ENCODE assay signal across 8 cellular contexts in the genomic region with DNA sequence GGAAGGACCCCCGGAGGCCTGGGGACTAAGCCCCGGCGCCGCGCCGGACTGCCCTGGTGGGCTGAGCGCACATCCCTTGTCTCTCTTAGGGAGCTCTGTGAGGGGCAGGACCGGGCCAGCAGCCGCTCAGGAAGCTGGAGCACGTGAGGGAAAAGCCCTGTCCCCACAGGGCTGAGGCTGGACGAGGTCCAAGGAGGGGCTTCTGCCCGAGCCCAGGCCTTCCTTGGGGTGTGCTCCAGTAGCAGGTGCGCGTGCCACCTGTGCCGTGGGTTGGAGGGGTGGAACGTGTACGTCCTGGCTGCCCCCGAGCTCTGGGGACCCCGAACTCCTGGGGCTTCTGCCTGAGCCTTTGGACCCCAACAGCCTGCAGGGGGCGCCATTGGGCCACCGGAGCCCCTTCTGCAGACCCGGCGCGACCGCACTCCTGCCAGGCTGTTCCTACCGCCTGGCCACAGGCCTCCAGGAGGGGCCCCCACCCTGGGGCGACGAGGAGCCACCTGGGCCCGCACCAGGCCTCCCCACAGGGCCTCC. TPM values are rescaled to one million over a fixed set of nuclear protein-coding genes. Genes with fewer than 3 reads are reported as not detected.
DNase-seq lines count a peak whose midpoint lies in the region; ATAC-seq and FAIRE-seq lines count a peak whose summit lies in the region.

No MANE protein-coding gene starts in this region.

- H3K9ac ChIP-seq in Karpas-422 (ENCODE audit: low read length) = no peak overlapping the region
- no peak overlapping the region for H3K9ac ChIP-seq in trophoblast cell (ENCODE audit: low read length)

- H3K27ac ChIP-seq in Karpas-422 (ENCODE audit: low read length) (no peak overlapping the region), SJCRH30 (no peak overlapping the region), trophoblast cell (ENCODE audit: low read depth, low read length) (no peak overlapping the region)

- no peaks in the 10 kb centered on the region for H3K9me2 ChIP-seq in Karpas-422 (replicated peaks; ENCODE audit: insufficient read depth, low read length)

- H2BK120ac ChIP-seq in trophoblast cell (ENCODE audit: insufficient read depth, low read length, poor library complexity) = no peak overlapping the region

- H3K23ac ChIP-seq in trophoblast cell (ENCODE audit: low read length) = no peak overlapping the region

- no peak for ATAC-seq in GM21723 (IDR thresholded peaks at IDR 0.05; ENCODE audit: unreplicated experiment)

- H3K27me3 ChIP-seq in Karpas-422 (ENCODE audit: low read length) = no peaks in the 10 kb centered on the region
- no peaks in the 10 kb centered on the region for H3K27me3 ChIP-seq in SJCRH30
- no peaks in the 10 kb centered on the region for H3K27me3 ChIP-seq in trophoblast cell (ENCODE audit: insufficient read depth, low read length)

- H4K12ac ChIP-seq in trophoblast cell (ENCODE audit: low read depth, low read length) = no peak overlapping the region

- no peak overlapping the region for H3K18ac ChIP-seq in trophoblast cell (ENCODE audit: low read length)

- no peak overlapping the region for H3K14ac ChIP-seq in trophoblast cell (ENCODE audit: low read length)

- H3K4me2 ChIP-seq in Karpas-422 (ENCODE audit: low read depth, low read length, poor library complexity, severe bottlenecking) (no peak overlapping the region), trophoblast cell (ENCODE audit: low read length) (peak overlapping the region; percentile 31)

- peaks cover 15% of the 10 kb centered on the region; the same call in 1 of the 2 replicates for H4K20me1 ChIP-seq in Karpas-422 (ENCODE audit: insufficient read depth, low read depth, low read length)

- no peak overlapping the region for H4K91ac ChIP-seq in trophoblast cell (ENCODE audit: low read depth, low read length)

- no peak overlapping the region for H3K4ac ChIP-seq in trophoblast cell (ENCODE audit: low read depth, low read length)

- H3K9me3 ChIP-seq in Karpas-422 (ENCODE audit: low read length) (no peaks in the 10 kb centered on the region), SJCRH30 (replicated peaks) (no peaks in the 10 kb centered on the region), trophoblast cell (ENCODE audit: insufficient read depth, low read depth, low read length) (no peaks in the 10 kb centered on the region)

- no peaks in the 10 kb centered on the region for H3K79me1 ChIP-seq in trophoblast cell (ENCODE audit: low read length)

- H4K8ac ChIP-seq in trophoblast cell (ENCODE audit: low read depth, low read length) = no peak overlapping the region

- no CpG with 5 or more reads among the region's 29 CpGs for WGBS in trophoblast cell (ENCODE audit: extremely low coverage, insufficient coverage, insufficient read length)

- no peak overlapping the region for H2BK12ac ChIP-seq in trophoblast cell (ENCODE audit: low read length)

- FAIRE-seq in frontal cortex (lab: Jason Lieb, UNC) = no peak

- H3K4me3 ChIP-seq in Karpas-422 (ENCODE audit: low read length) (no peak overlapping the region), SJCRH30 (peak overlapping the region; percentile 27; the same call in 1 of the 2 replicates), trophoblast cell (ENCODE audit: low read depth, low read length) (no peak overlapping the region)

- H3K36me3 ChIP-seq in Karpas-422 (ENCODE audit: insufficient read depth, low read length) = no peaks in the 10 kb centered on the region
- peaks cover 8% of the 10 kb centered on the region; the same call in 1 of the 2 replicates for H3K36me3 ChIP-seq in SJCRH30
- peaks cover 15 to 16% of the 10 kb centered on the region in 2 experiments for H3K36me3 ChIP-seq in trophoblast cell (ENCODE audit: control insufficient read depth in 1 of 2, insufficient read depth in 2 of 2, low read length in 2 of 2)

- H2AFZ ChIP-seq in Karpas-422 (ENCODE audit: low read length) = no peak overlapping the region
- no peak overlapping the region for H2AFZ ChIP-seq in trophoblast cell (ENCODE audit: insufficient read depth, low read length, poor library complexity)

- no peak overlapping the region for H2BK5ac ChIP-seq in trophoblast cell (ENCODE audit: low read depth, low read length, poor library complexity)

- H3K79me2 ChIP-seq in Karpas-422 (ENCODE audit: low read length) = no peaks in the 10 kb centered on the region
- H3K79me2 ChIP-seq in trophoblast cell (ENCODE audit: control insufficient read depth, insufficient read depth, low read length, poor library complexity) = no peaks in the 10 kb centered on the region

- no peak overlapping the region for H2AK5ac ChIP-seq in trophoblast cell (ENCODE audit: low read length)

- H3K4me1 ChIP-seq in Karpas-422 (ENCODE audit: low read length) (peaks cover 12% of the 10 kb centered on the region), SJCRH30 (peaks cover 23% of the 10 kb centered on the region), trophoblast cell (ENCODE audit: control insufficient read depth in 1 of 2, insufficient read depth in 2 of 2, low read length in 2 of 2) (peaks cover 0 to 3% of the 10 kb centered on the region in 2 experiments)

- DNase-seq in EH (ENCODE audit: low read depth) = peak; percentile 71
- DNase-seq in Karpas-422 = peak; percentile 95
- DNase-seq in SJCRH30 = peak; percentile 90 to 94
- peak; percentile 67 for DNase-seq in activated T-helper 9 cell treated with anti-CD3 and anti-CD28 coated beads, Interleukin-2, amount 50 U/mL, for 16 hours (ENCODE audit: low read depth)
- DNase-seq in frontal cortex (ENCODE audit: low spot score in 2 of 2) = peak; percentile 84 to 90
- peak; percentile 24 to 66 for DNase-seq in trophoblast cell
- DNase-seq in ureter (ENCODE audit: low spot score) = peak; percentile 81

RNA-seq across cellular contexts. Expression of gene TACC3, which starts 27.2 kb away (rescaled TPM):
- 22.0 and 37.6 TPM in 2 replicates for total RNA-seq in Karpas-422 (2014; rRNA removed; shearing (Covaris generic); ENCODE audit: low replicate concordance)
- total RNA-seq in SJCRH30 (2014; rRNA removed; shearing (Covaris generic)) = 68.3 and 74.7 TPM in 2 replicates
- 2.0 TPM for total RNA-seq in frontal cortex
- 50.0 and 54.9 TPM in 2 replicates for polyA plus RNA-seq in trophoblast cell (2013)
- 8.3 TPM for total RNA-seq in ureter

RNA-seq across cellular contexts. Expression of gene TMEM129, which starts 27.4 kb away (rescaled TPM):
- 21.8 and 39.4 TPM in 2 replicates for total RNA-seq in Karpas-422 (2014; rRNA removed; shearing (Covaris generic); ENCODE audit: low replicate concordance)
- 15.5 and 18.6 TPM in 2 replicates for total RNA-seq in SJCRH30 (2014; rRNA removed; shearing (Covaris generic))
- total RNA-seq in frontal cortex = 13.5 TPM
- polyA plus RNA-seq in trophoblast cell (2013) = 9.4 TPM in 2 replicates
- total RNA-seq in ureter = 38.4 TPM

RNA-seq across cellular contexts. Expression of gene SLBP, which starts 36.4 kb away (rescaled TPM):
- total RNA-seq in Karpas-422 (2014; rRNA removed; shearing (Covaris generic); ENCODE audit: low replicate concordance) = 82.1 and 92.4 TPM in 2 replicates
- total RNA-seq in SJCRH30 (2014; rRNA removed; shearing (Covaris generic)) = 177 and 183 TPM in 2 replicates
- total RNA-seq in frontal cortex (51.0 TPM), ureter (29.4 TPM)
- polyA plus RNA-seq in trophoblast cell (2013) = 33.4 and 33.6 TPM in 2 replicates

RNA-seq across cellular contexts. Expression of gene FGFR3, which starts 44.6 kb away (rescaled TPM):
- total RNA-seq in Karpas-422 (2014; rRNA removed; shearing (Covaris generic); ENCODE audit: low replicate concordance) = not detected in 2 replicates
- total RNA-seq in SJCRH30 (2014; rRNA removed; shearing (Covaris generic)) = 2.0 and 2.4 TPM in 2 replicates
- 6.9 TPM for total RNA-seq in frontal cortex
- 9.7 and 9.8 TPM in 2 replicates for polyA plus RNA-seq in trophoblast cell (2013)
- total RNA-seq in ureter = 121 TPM

Comparison
In these comparisons a context has a peak if more than half of its experiments do, and no peak if none do; other contexts are left out.
1. DNase-seq: peak in every context shown above with its lines; median percentile 95 in Karpas-422; 92 in SJCRH30; 87 in frontal cortex; 81 in ureter; 71 in EH; 67 in activated T-helper 9 cell treated with anti-CD3 and anti-CD28 coated beads, Interleukin-2, amount 50 U/mL, for 16 hours; 45 in trophoblast cell.